Comparison of ENCODE assay signal across 1 cellular context in genomic region chr2:241808701-241809382, GRCh38.
TF ChIP-seq lines count a peak whose summit lies in the region.

Gene NEU4 (plus strand): TSS chr2:241809193. CDS start chr2:241814485, 5,292 bp downstream.

TF ChIP-seq in HepG2, 621 proteins besides CTCF, POLR2A, EP300 and RAD21 (continued from another document and continues in another):
- TF ChIP-seq AKNA (CRISPR knock-in tag; IDR thresholded peaks at IDR 0.05; ENCODE audit: borderline replicate concordance): no peak
- TF ChIP-seq ZNF7 (CRISPR knock-in tag; IDR thresholded peaks at IDR 0.05): 0 out of 2 replicates have a peak, but pooled peaks have one; percentile 39
- TF ChIP-seq CBFB (CRISPR knock-in tag; IDR thresholded peaks at IDR 0.05): peak; percentile 74
- TF ChIP-seq RARA (CRISPR knock-in tag; IDR thresholded peaks at IDR 0.05): peak; percentile 82
- peak; percentile 65 for TF ChIP-seq MIER2 (CRISPR knock-in tag; IDR thresholded peaks at IDR 0.05)
- TF ChIP-seq, protein P1, sequence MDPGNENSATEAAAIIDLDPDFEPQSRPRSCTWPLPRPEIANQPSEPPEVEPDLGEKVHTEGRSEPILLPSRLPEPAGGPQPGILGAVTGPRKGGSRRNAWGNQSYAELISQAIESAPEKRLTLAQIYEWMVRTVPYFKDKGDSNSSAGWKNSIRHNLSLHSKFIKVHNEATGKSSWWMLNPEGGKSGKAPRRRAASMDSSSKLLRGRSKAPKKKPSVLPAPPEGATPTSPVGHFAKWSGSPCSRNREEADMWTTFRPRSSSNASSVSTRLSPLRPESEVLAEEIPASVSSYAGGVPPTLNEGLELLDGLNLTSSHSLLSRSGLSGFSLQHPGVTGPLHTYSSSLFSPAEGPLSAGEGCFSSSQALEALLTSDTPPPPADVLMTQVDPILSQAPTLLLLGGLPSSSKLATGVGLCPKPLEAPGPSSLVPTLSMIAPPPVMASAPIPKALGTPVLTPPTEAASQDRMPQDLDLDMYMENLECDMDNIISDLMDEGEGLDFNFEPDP (CRISPR knock-in tag; conservative IDR thresholded peaks at IDR 0.05): no peak
- TF ChIP-seq ZNF577 (CRISPR knock-in tag; IDR thresholded peaks at IDR 0.05; ENCODE audit: borderline replicate concordance, low read depth): no peak
- TF ChIP-seq ZNF510 (CRISPR knock-in tag; IDR thresholded peaks at IDR 0.05; ENCODE audit: low read depth): peak; percentile 67; the same call in 1 of the 2 replicates
- TF ChIP-seq CEBPB (IDR thresholded peaks at IDR 0.05; ENCODE audit: borderline replicate concordance, low read depth, low read length): no peak
- peak; percentile 81 for TF ChIP-seq GABPB1 (CRISPR knock-in tag; IDR thresholded peaks at IDR 0.05)
- TF ChIP-seq GMEB1 (CRISPR knock-in tag; IDR thresholded peaks at IDR 0.05; ENCODE audit: borderline replicate concordance): peak; percentile 80
- no peak for TF ChIP-seq ZBTB8A (CRISPR knock-in tag; IDR thresholded peaks at IDR 0.05; ENCODE audit: borderline replicate concordance, low read depth)
- peak; percentile 98 for TF ChIP-seq POLR2AphosphoS5 (IDR thresholded peaks at IDR 0.05; ENCODE audit: low read depth, low read length)
- peak; percentile 54; the same call in 1 of the 2 replicates for TF ChIP-seq ONECUT2 (CRISPR knock-in tag; IDR thresholded peaks at IDR 0.05)
- TF ChIP-seq ZNF263 (CRISPR knock-in tag; IDR thresholded peaks at IDR 0.05): peak; percentile 95
- TF ChIP-seq ARNT (IDR thresholded peaks at IDR 0.05): no peak
- TF ChIP-seq SUZ12 (IDR thresholded peaks at IDR 0.05; ENCODE audit: low read depth, low read length): no peak
- TF ChIP-seq, protein P2, sequence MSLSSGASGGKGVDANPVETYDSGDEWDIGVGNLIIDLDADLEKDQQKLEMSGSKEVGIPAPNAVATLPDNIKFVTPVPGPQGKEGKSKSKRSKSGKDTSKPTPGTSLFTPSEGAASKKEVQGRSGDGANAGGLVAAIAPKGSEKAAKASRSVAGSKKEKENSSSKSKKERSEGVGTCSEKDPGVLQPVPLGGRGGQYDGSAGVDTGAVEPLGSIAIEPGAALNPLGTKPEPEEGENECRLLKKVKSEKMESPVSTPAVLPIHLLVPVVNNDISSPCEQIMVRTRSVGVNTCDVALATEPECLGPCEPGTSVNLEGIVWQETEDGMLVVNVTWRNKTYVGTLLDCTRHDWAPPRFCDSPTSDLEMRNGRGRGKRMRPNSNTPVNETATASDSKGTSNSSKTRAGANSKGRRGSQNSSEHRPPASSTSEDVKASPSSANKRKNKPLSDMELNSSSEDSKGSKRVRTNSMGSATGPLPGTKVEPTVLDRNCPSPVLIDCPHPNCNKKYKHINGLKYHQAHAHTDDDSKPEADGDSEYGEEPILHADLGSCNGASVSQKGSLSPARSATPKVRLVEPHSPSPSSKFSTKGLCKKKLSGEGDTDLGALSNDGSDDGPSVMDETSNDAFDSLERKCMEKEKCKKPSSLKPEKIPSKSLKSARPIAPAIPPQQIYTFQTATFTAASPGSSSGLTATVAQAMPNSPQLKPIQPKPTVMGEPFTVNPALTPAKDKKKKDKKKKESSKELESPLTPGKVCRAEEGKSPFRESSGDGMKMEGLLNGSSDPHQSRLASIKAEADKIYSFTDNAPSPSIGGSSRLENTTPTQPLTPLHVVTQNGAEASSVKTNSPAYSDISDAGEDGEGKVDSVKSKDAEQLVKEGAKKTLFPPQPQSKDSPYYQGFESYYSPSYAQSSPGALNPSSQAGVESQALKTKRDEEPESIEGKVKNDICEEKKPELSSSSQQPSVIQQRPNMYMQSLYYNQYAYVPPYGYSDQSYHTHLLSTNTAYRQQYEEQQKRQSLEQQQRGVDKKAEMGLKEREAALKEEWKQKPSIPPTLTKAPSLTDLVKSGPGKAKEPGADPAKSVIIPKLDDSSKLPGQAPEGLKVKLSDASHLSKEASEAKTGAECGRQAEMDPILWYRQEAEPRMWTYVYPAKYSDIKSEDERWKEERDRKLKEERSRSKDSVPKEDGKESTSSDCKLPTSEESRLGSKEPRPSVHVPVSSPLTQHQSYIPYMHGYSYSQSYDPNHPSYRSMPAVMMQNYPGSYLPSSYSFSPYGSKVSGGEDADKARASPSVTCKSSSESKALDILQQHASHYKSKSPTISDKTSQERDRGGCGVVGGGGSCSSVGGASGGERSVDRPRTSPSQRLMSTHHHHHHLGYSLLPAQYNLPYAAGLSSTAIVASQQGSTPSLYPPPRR (CRISPR knock-in tag; IDR thresholded peaks at IDR 0.05; ENCODE audit: borderline replicate concordance): peak; percentile 90
- TF ChIP-seq GATAD1 (CRISPR knock-in tag; IDR thresholded peaks at IDR 0.05): peak; percentile 71
- TF ChIP-seq, protein P3, sequence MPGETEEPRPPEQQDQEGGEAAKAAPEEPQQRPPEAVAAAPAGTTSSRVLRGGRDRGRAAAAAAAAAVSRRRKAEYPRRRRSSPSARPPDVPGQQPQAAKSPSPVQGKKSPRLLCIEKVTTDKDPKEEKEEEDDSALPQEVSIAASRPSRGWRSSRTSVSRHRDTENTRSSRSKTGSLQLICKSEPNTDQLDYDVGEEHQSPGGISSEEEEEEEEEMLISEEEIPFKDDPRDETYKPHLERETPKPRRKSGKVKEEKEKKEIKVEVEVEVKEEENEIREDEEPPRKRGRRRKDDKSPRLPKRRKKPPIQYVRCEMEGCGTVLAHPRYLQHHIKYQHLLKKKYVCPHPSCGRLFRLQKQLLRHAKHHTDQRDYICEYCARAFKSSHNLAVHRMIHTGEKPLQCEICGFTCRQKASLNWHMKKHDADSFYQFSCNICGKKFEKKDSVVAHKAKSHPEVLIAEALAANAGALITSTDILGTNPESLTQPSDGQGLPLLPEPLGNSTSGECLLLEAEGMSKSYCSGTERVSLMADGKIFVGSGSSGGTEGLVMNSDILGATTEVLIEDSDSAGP (CRISPR knock-in tag; IDR thresholded peaks at IDR 0.05; ENCODE audit: borderline replicate concordance): peak; percentile 93
- peak; percentile 9; the same call in 1 of the 2 replicates for TF ChIP-seq STAT6 (CRISPR knock-in tag; IDR thresholded peaks at IDR 0.05; ENCODE audit: borderline replicate concordance)
- peak; percentile 44; the same call in 1 of the 2 replicates for TF ChIP-seq POGZ (CRISPR knock-in tag; IDR thresholded peaks at IDR 0.05)
- TF ChIP-seq, protein P4, sequence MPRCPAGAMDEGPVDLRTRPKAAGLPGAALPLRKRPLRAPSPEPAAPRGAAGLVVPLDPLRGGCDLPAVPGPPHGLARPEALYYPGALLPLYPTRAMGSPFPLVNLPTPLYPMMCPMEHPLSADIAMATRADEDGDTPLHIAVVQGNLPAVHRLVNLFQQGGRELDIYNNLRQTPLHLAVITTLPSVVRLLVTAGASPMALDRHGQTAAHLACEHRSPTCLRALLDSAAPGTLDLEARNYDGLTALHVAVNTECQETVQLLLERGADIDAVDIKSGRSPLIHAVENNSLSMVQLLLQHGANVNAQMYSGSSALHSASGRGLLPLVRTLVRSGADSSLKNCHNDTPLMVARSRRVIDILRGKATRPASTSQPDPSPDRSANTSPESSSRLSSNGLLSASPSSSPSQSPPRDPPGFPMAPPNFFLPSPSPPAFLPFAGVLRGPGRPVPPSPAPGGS (CRISPR knock-in tag; IDR thresholded peaks at IDR 0.05): peak; percentile 98
- peak; percentile 84; the same call in 1 of the 2 replicates for TF ChIP-seq TMF1 (CRISPR knock-in tag; IDR thresholded peaks at IDR 0.05; ENCODE audit: low read depth)
- TF ChIP-seq ZNF101 (CRISPR knock-in tag; IDR thresholded peaks at IDR 0.05; ENCODE audit: borderline replicate concordance, low read depth): no peak
- no peak for TF ChIP-seq NPAS2 (CRISPR knock-in tag; IDR thresholded peaks at IDR 0.05; ENCODE audit: borderline replicate concordance)
- TF ChIP-seq SNAPC2 (CRISPR knock-in tag; IDR thresholded peaks at IDR 0.05): peak; percentile 93
- peak; percentile 80; the same call in 1 of the 2 replicates for TF ChIP-seq TIGD3 (CRISPR knock-in tag; IDR thresholded peaks at IDR 0.05; ENCODE audit: borderline replicate concordance)
- TF ChIP-seq TFDP1 (CRISPR knock-in tag; IDR thresholded peaks at IDR 0.05; ENCODE audit: borderline replicate concordance): peak; percentile 84; the same call in 1 of the 2 replicates
- TF ChIP-seq HNRNPL (IDR thresholded peaks at IDR 0.05; ENCODE audit: low read depth, low read length): peak; percentile 95
- TF ChIP-seq ZNF569 (CRISPR knock-in tag; IDR thresholded peaks at IDR 0.05; ENCODE audit: borderline replicate concordance): no peak
- TF ChIP-seq, protein P5, sequence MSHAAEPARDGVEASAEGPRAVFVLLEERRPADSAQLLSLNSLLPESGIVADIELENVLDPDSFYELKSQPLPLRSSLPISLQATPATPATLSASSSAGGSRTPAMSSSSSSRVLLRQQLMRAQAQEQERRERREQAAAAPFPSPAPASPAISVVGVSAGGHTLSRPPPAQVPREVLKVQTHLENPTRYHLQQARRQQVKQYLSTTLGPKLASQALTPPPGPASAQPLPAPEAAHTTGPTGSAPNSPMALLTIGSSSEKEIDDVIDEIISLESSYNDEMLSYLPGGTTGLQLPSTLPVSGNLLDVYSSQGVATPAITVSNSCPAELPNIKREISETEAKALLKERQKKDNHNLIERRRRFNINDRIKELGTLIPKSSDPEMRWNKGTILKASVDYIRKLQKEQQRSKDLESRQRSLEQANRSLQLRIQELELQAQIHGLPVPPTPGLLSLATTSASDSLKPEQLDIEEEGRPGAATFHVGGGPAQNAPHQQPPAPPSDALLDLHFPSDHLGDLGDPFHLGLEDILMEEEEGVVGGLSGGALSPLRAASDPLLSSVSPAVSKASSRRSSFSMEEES (CRISPR knock-in tag; IDR thresholded peaks at IDR 0.05): peak; percentile 76; the same call in 1 of the 2 replicates
